Comparison of ENCODE assay signal across 27 cellular contexts in the genomic region with DNA sequence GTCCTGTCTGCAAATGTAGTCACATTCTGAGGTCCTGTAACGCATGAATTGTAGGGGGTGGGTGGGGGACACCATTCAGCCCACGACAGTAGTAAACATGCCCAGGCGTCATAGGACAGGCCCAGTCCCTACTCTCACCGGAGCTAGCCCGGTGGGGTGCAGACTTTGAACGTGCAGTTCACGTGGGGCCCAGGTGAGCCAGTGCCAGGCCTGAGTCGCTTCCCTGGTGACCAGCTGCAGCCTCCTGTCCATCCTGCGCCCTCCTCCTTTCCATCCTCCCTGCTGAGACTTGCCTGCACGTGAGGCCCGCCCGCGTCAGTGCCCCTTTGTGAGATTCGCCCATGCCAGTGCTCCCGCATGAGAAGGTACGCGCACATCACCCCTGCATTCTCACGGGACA.
"Had no signal": no experiment of that assay in that cellular context is flagged by ENCODE, and none has a peak within 500 bp of the region (broad histone marks: within the 10 kb centered on the region; RNA-seq: fewer than 3 reads in every experiment).

No MANE protein-coding gene starts in this region.

- H3K4me3 Mint-ChIP-seq: activated CD4-positive, alpha-beta memory T cell treated with anti-CD3 and anti-CD28 coated beads for 36 hours; activated CD4-positive, alpha-beta T cell treated with anti-CD3 and anti-CD28 coated beads, Interleukin-2, amount 10 ng/mL, durations not matched to agents 7 days and 5 days; activated naive CD4-positive, alpha-beta T cell treated with anti-CD3 and anti-CD28 coated beads for 36 hours; activated naive CD8-positive, alpha-beta T cell; activated T-cell treated with anti-CD3 and anti-CD28 coated beads, Interleukin-2, amount 50 U/mL, for 4 hours; activated T-helper 17 cell treated with anti-CD3 and anti-CD28 coated beads, Interleukin-2, amount 50 U/mL, for 72 hours; T-helper 1 cell treated with Interleukin-12 subunit alpha and Interleukin-12 subunit beta and Interleukin-4 antibody, amounts not matched to agents 30 μg/mL and 1 μg/mL, for 36 hours; WTC11 had no signal

- H3K27ac Mint-ChIP-seq: activated CD4-positive, alpha-beta memory T cell treated with anti-CD3 and anti-CD28 coated beads for 36 hours; activated CD4-positive, alpha-beta T cell treated with anti-CD3 and anti-CD28 coated beads, Interleukin-2, amount 10 ng/mL, durations not matched to agents 7 days and 5 days; activated naive CD4-positive, alpha-beta T cell treated with anti-CD3 and anti-CD28 coated beads for 36 hours; activated naive CD8-positive, alpha-beta T cell; activated T-helper 17 cell treated with anti-CD3 and anti-CD28 coated beads, Interleukin-2, amount 50 U/mL, for 72 hours; T-helper 1 cell treated with Interleukin-12 subunit alpha and Interleukin-12 subunit beta and Interleukin-4 antibody, amounts not matched to agents 30 μg/mL and 1 μg/mL, for 36 hours; WTC11 had no signal

- H3K27ac ChIP-seq: brain microvascular endothelial cell, Peyer's patch had no signal

- H3K4me3 ChIP-seq: K562, Peyer's patch had no signal

- FAIRE-seq: K562 had no signal

- H3K9me3 Mint-ChIP-seq: activated CD4-positive, alpha-beta memory T cell treated with anti-CD3 and anti-CD28 coated beads for 36 hours; activated CD4-positive, alpha-beta T cell treated with anti-CD3 and anti-CD28 coated beads, Interleukin-2, amount 10 ng/mL, durations not matched to agents 7 days and 5 days; activated T-cell treated with anti-CD3 and anti-CD28 coated beads, Interleukin-2, amount 50 U/mL, for 4 hours; activated T-helper 17 cell treated with anti-CD3 and anti-CD28 coated beads, Interleukin-2, amount 50 U/mL, for 72 hours; T-helper 1 cell treated with Interleukin-12 subunit alpha and Interleukin-12 subunit beta and Interleukin-4 antibody, amounts not matched to agents 30 μg/mL and 1 μg/mL, for 36 hours; WTC11 had no signal

- H3K9me3 ChIP-seq: Peyer's patch had no signal

- ATAC-seq: activated T-cell treated with anti-CD3 and anti-CD28 coated beads, Interleukin-2, amount 50 U/mL, for 4 hours; activated T-helper 17 cell treated with anti-CD3 and anti-CD28 coated beads, Interleukin-2, amount 50 U/mL, for 72 hours; K562; WTC11 had no signal

- H3K27me3 ChIP-seq: brain microvascular endothelial cell, Peyer's patch had no signal

- DNase-seq: activated CD4-positive, alpha-beta memory T cell treated with anti-CD3 and anti-CD28 coated beads for 36 hours; activated CD4-positive, alpha-beta T cell treated with anti-CD3 and anti-CD28 coated beads for 1 hour; activated CD4-positive, alpha-beta T cell treated with anti-CD3 and anti-CD28 coated beads, Interleukin-2, amount 10 ng/mL, durations not matched to agents 7 days and 5 days; activated CD8-positive, alpha-beta memory T cell treated with anti-CD3 and anti-CD28 coated beads for 24 hours; activated gamma-delta T cell; activated naive CD4-positive, alpha-beta T cell treated with anti-CD3 and anti-CD28 coated beads for 36 hours; activated T-cell treated with anti-CD3 and anti-CD28 coated beads, Interleukin-2, amount 50 U/mL, for 4 hours; amygdala; caudate nucleus; Karpas-422; MM.1S; NCI-H1105; NCI-H1436; NCI-H1694 treated with DMSO at 0.1 percent for 48 hours; NCI-H2029 treated with DMSO at 0.1 percent for 48 hours; NCI-H510A treated with DMSO at 0.1 percent for 48 hours; NCI-H69; NK-92 treated with Interleukin-12 subunit alpha and Interleukin-12 subunit beta, amount 100 ng/mL, for 24 hours; OCI-M1; Peyer's patch; SHP77 treated with DMSO at 0.1 percent for 48 hours had no signal
